In the genomic region with DNA sequence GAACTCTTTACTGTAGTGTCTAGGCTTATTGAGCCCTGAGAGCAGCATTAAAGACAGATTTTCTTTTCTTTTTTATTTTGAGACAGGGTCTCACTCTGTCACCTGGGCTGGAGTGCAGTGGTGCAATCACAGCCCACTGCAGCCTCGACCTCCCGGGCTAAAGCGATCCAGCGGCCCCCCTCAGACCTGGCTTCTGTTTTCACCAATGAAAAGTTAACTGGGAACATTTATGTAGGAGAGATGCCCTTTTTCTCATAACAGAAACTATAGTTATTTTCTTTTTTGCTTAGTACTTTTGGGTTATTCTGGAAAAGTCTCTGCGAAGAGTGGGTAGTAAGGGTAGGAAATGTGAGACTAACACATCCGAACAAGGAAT, we compare ENCODE assay signal across 1 cellular context.
TF ChIP-seq lines count a peak whose summit lies in the region.

No MANE protein-coding gene starts in this region.

TF ChIP-seq in HepG2, 621 proteins besides CTCF, POLR2A, EP300 and RAD21:
- TF ChIP-seq, protein P1, sequence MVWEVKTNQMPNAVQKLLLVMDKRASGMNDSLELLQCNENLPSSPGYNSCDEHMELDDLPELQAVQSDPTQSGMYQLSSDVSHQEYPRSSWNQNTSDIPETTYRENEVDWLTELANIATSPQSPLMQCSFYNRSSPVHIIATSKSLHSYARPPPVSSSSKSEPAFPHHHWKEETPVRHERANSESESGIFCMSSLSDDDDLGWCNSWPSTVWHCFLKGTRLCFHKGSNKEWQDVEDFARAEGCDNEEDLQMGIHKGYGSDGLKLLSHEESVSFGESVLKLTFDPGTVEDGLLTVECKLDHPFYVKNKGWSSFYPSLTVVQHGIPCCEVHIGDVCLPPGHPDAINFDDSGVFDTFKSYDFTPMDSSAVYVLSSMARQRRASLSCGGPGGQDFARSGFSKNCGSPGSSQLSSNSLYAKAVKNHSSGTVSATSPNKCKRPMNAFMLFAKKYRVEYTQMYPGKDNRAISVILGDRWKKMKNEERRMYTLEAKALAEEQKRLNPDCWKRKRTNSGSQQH (CRISPR knock-in tag; IDR thresholded peaks at IDR 0.05; ENCODE audit: low read depth) = 0 out of 2 replicates have a peak, but pooled peaks have one; percentile 14
- TF ChIP-seq, protein P2, sequence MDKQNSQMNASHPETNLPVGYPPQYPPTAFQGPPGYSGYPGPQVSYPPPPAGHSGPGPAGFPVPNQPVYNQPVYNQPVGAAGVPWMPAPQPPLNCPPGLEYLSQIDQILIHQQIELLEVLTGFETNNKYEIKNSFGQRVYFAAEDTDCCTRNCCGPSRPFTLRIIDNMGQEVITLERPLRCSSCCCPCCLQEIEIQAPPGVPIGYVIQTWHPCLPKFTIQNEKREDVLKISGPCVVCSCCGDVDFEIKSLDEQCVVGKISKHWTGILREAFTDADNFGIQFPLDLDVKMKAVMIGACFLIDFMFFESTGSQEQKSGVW (CRISPR knock-in tag; IDR thresholded peaks at IDR 0.05; ENCODE audit: borderline replicate concordance) = no peak
- TF ChIP-seq, protein P3, sequence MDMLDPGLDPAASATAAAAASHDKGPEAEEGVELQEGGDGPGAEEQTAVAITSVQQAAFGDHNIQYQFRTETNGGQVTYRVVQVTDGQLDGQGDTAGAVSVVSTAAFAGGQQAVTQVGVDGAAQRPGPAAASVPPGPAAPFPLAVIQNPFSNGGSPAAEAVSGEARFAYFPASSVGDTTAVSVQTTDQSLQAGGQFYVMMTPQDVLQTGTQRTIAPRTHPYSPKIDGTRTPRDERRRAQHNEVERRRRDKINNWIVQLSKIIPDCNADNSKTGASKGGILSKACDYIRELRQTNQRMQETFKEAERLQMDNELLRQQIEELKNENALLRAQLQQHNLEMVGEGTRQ (IDR thresholded peaks at IDR 0.05; ENCODE audit: low read depth, low read length) = no peak
- TF ChIP-seq, protein P3 (CRISPR knock-in tag; IDR thresholded peaks at IDR 0.05; ENCODE audit: borderline replicate concordance) = no peak
- TF ChIP-seq ZNF382 (CRISPR knock-in tag; IDR thresholded peaks at IDR 0.05; ENCODE audit: borderline replicate concordance) = no peak
- TF ChIP-seq GLI4 (CRISPR knock-in tag; IDR thresholded peaks at IDR 0.05; ENCODE audit: borderline replicate concordance) = no peak
- TF ChIP-seq ZNF430 (CRISPR knock-in tag; IDR thresholded peaks at IDR 0.05) = no peak
- no peak for TF ChIP-seq POGZ (CRISPR knock-in tag; IDR thresholded peaks at IDR 0.05)
- no peak for TF ChIP-seq HIVEP1 (CRISPR knock-in tag; IDR thresholded peaks at IDR 0.05)
- TF ChIP-seq ZNF10 (CRISPR knock-in tag; IDR thresholded peaks at IDR 0.05; ENCODE audit: borderline replicate concordance, low read depth) = no peak
- no peak for TF ChIP-seq SRY (CRISPR knock-in tag; IDR thresholded peaks at IDR 0.05)
- TF ChIP-seq, protein P4, sequence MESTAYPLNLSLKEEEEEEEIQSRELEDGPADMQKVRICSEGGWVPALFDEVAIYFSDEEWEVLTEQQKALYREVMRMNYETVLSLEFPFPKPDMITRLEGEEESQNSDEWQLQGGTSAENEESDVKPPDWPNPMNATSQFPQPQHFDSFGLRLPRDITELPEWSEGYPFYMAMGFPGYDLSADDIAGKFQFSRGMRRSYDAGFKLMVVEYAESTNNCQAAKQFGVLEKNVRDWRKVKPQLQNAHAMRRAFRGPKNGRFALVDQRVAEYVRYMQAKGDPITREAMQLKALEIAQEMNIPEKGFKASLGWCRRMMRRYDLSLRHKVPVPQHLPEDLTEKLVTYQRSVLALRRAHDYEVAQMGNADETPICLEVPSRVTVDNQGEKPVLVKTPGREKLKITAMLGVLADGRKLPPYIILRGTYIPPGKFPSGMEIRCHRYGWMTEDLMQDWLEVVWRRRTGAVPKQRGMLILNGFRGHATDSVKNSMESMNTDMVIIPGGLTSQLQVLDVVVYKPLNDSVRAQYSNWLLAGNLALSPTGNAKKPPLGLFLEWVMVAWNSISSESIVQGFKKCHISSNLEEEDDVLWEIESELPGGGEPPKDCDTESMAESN (CRISPR knock-in tag; conservative IDR thresholded peaks at IDR 0.05) = 0 out of 2 replicates have a peak, but pooled peaks have one; percentile 13
